In the genomic region with DNA sequence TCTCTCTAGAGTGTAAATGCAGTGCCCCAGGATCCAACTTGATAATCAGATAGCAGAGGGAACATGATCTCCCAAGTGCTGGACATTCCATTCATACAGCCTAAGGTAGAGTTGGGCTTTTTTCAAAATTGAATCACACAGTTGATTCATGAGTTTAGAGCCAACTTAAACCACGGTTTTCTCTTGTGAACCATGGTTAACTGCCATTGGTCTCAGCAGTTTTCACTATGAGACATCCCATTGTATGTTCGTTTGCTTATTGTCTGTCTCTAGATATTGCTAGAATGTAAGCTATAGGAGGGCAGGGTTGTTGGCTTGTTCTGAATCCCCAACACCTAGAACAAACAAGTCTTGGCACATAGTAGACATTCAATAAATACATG, we compare ENCODE assay signal across 14 cellular contexts. TPM values are rescaled to one million over a fixed set of nuclear protein-coding genes. Genes with fewer than 3 reads are reported as not detected.
DNase-seq lines count a peak whose midpoint lies in the region; ATAC-seq, FAIRE-seq and TF ChIP-seq lines count a peak whose summit lies in the region.
"Had no signal": no experiment of that assay in that cellular context is flagged by ENCODE, and none has a peak within 500 bp of the region (broad histone marks: within the 10 kb centered on the region; RNA-seq: fewer than 3 reads in every experiment).

No MANE protein-coding gene starts in this region.

- no peaks in the 10 kb centered on the region for H3K79me2 ChIP-seq in SK-N-SH (ENCODE audit: insufficient read depth)
- H3K79me2 ChIP-seq in astrocyte (ENCODE audit: insufficient read depth, low read length), result no peaks in the 10 kb centered on the region

- peak overlapping the region; percentile 48 for H3K27ac Mint-ChIP-seq in astrocyte (ENCODE audit: unreplicated experiment)
- H3K27ac Mint-ChIP-seq: type B pancreatic cell had no signal

- H3K36me3 Mint-ChIP-seq in astrocyte (ENCODE audit: low read depth, unreplicated experiment), result no peaks in the 10 kb centered on the region
- H3K36me3 Mint-ChIP-seq: type B pancreatic cell had no signal

- TF ChIP-seq EP300 in SK-N-SH (IDR thresholded peaks at IDR 0.05; ENCODE audit: borderline replicate concordance in 1 of 2, low read depth in 1 of 2, low read length in 1 of 2), result no peak

- H3F3A ChIP-seq in SK-N-SH (replicated peaks; ENCODE audit: insufficient read depth), result no peaks in the 10 kb centered on the region

- H3K4me1 ChIP-seq in SK-N-SH (ENCODE audit: control insufficient read depth in 1 of 2, insufficient read depth in 2 of 2, low read depth in 1 of 2, low read length in 1 of 2) (peaks cover 8% of the 10 kb centered on the region in 2 experiments; a peak in 1 of 4 replicates), astrocyte (ENCODE audit: insufficient read depth, low read length) (peaks cover 9% of the 10 kb centered on the region), BE2C (peaks cover 8% of the 10 kb centered on the region)

- H3K27ac ChIP-seq in SK-N-SH (ENCODE audit: low read depth in 2 of 2, low read length in 1 of 2) (no peak overlapping the region), astrocyte (ENCODE audit: low read depth, low read length) (no peak overlapping the region)
- H3K27ac ChIP-seq: 22Rv1 had no signal

- H3K9me3 Mint-ChIP-seq in astrocyte (ENCODE audit: unreplicated experiment), result no peaks in the 10 kb centered on the region
- H3K9me3 Mint-ChIP-seq: type B pancreatic cell had no signal

- peak; percentile 34; the same call in 1 of the 3 replicates for ATAC-seq in SK-N-SH treated with all-trans-retinoic acid at 6 μM for 48 hours
- ATAC-seq: PC-3 had no signal

- no peaks in the 10 kb centered on the region for H3K9me3 ChIP-seq in SK-N-SH
- no peaks in the 10 kb centered on the region for H3K9me3 ChIP-seq in astrocyte (ENCODE audit: insufficient read depth, low read depth, low read length)
- H3K9me3 ChIP-seq in BE2C, result no peaks in the 10 kb centered on the region

- H3K9ac ChIP-seq in SK-N-SH (no peak overlapping the region), astrocyte (ENCODE audit: low read length) (no peak overlapping the region)

- H3K27me3 ChIP-seq in SK-N-SH (ENCODE audit: insufficient read depth) (no peaks in the 10 kb centered on the region), astrocyte (ENCODE audit: insufficient read depth, low read length) (no peaks in the 10 kb centered on the region), BE2C (no peaks in the 10 kb centered on the region)

- H3K4me1 Mint-ChIP-seq in astrocyte (ENCODE audit: low read depth, unreplicated experiment), result peaks cover 30% of the 10 kb centered on the region

- POLR2A ChIA-PET in SK-N-SH (lab: Yijun Ruan, JAX), result no interaction called here

- H3K36me3 ChIP-seq in SK-N-SH (replicated peaks in 1 of 2; ENCODE audit: control insufficient read depth in 1 of 2, insufficient read depth in 2 of 2, low read length in 1 of 2) (no peaks in the 10 kb centered on the region), astrocyte (ENCODE audit: insufficient read depth, low read length) (no peaks in the 10 kb centered on the region), BE2C (no peaks in the 10 kb centered on the region)

- TF ChIP-seq RAD21 in SK-N-SH (IDR thresholded peaks at IDR 0.05; ENCODE audit: low read length), result no peak

- WGBS in SK-N-SH (ENCODE audit: low lambda C conversion rate), result 55% methylated on average over 2 of the region's 2 CpGs

- peak; percentile 39 for FAIRE-seq in astrocyte (lab: Jason Lieb, UNC)

- no peak overlapping the region for H3K4me3 Mint-ChIP-seq in astrocyte (ENCODE audit: unreplicated experiment)
- H3K4me3 Mint-ChIP-seq: type B pancreatic cell had no signal

- H3K4me2 ChIP-seq in SK-N-SH (no peak overlapping the region), astrocyte (ENCODE audit: low read length) (no peak overlapping the region)

- no peak for DNase-seq in SK-N-SH
- DNase-seq in LHCN-M2 (ENCODE audit: low read depth), result peak; percentile 30
- peak; percentile 72 for DNase-seq in astrocyte (ENCODE audit: low read depth)
- DNase-seq in non-pigmented ciliary epithelial cell (ENCODE audit: low read depth), result peak; percentile 49
- no peak for DNase-seq in islet precursor cell
- DNase-seq in BE2C, result no peak
- DNase-seq in RPMI8226, result no peak
- DNase-seq: caudate nucleus, GOT3, MV-4-11, PC-3 had no signal

- H3K9me2 ChIP-seq in SK-N-SH, result no peaks in the 10 kb centered on the region

- H4K20me1 ChIP-seq in SK-N-SH (ENCODE audit: insufficient read depth) (no peaks in the 10 kb centered on the region), astrocyte (ENCODE audit: insufficient read depth, low read length) (no peaks in the 10 kb centered on the region)

- H2AFZ ChIP-seq in SK-N-SH (ENCODE audit: low read depth), result no peak overlapping the region
- no peak overlapping the region for H2AFZ ChIP-seq in astrocyte (ENCODE audit: low read depth, low read length)

- TF ChIP-seq CTCF in SK-N-SH (IDR thresholded peaks at IDR 0.05), result no peak
- TF ChIP-seq CTCF in astrocyte (IDR thresholded peaks at IDR 0.05; ENCODE audit: insufficient read depth, low read depth, low read length), result no peak
- TF ChIP-seq CTCF in BE2C (IDR thresholded peaks at IDR 0.05; ENCODE audit: low read depth, low read length), result no peak

- CTCF ChIA-PET in SK-N-SH (lab: Yijun Ruan, JAX), result no interaction called here

- H3K27me3 Mint-ChIP-seq in astrocyte (ENCODE audit: low read depth, unreplicated experiment), result no peaks in the 10 kb centered on the region
- H3K27me3 Mint-ChIP-seq: type B pancreatic cell had no signal

- H3K4me3 ChIP-seq in SK-N-SH (ENCODE audit: low read depth in 2 of 2, low read length in 1 of 2) (no peak overlapping the region), astrocyte (ENCODE audit: insufficient read depth, low read depth, low read length) (no peak overlapping the region), BE2C (ENCODE audit: low read depth, low read length) (no peak overlapping the region)

TF ChIP-seq in SK-N-SH treated with all-trans-retinoic acid at 6 μM for 48 hours, 23 proteins besides CTCF, POLR2A, EP300 and RAD21 (continues in another document):
- TF ChIP-seq TOX (CRISPR knock-in tag; IDR thresholded peaks at IDR 0.05; ENCODE audit: borderline replicate concordance), result no peak
- TF ChIP-seq, protein P1, sequence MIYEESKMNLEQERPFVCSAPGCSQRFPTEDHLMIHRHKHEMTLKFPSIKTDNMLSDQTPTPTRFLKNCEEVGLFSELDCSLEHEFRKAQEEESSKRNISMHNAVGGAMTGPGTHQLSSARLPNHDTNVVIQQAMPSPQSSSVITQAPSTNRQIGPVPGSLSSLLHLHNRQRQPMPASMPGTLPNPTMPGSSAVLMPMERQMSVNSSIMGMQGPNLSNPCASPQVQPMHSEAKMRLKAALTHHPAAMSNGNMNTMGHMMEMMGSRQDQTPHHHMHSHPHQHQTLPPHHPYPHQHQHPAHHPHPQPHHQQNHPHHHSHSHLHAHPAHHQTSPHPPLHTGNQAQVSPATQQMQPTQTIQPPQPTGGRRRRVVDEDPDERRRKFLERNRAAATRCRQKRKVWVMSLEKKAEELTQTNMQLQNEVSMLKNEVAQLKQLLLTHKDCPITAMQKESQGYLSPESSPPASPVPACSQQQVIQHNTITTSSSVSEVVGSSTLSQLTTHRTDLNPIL (CRISPR knock-in tag; IDR thresholded peaks at IDR 0.05; ENCODE audit: low read depth), result no peak

TF ChIP-seq in SK-N-SH, 30 proteins besides CTCF, POLR2A, EP300 and RAD21:
- TF ChIP-seq ELF1 (IDR thresholded peaks at IDR 0.05), result no peak
- TF ChIP-seq NRF1 (IDR thresholded peaks at IDR 0.05; ENCODE audit: low read depth, low read length), result no peak
- TF ChIP-seq, protein P2, sequence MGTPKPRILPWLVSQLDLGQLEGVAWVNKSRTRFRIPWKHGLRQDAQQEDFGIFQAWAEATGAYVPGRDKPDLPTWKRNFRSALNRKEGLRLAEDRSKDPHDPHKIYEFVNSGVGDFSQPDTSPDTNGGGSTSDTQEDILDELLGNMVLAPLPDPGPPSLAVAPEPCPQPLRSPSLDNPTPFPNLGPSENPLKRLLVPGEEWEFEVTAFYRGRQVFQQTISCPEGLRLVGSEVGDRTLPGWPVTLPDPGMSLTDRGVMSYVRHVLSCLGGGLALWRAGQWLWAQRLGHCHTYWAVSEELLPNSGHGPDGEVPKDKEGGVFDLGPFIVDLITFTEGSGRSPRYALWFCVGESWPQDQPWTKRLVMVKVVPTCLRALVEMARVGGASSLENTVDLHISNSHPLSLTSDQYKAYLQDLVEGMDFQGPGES (IDR thresholded peaks at IDR 0.05; ENCODE audit: low read depth, low read length), result no peak
- TF ChIP-seq YY1 (IDR thresholded peaks at IDR 0.05; ENCODE audit: low read depth), result no peak

RNA-seq across cellular contexts. Expression of a gene that starts 37.2 kb away (rescaled TPM):
- polyA plus RNA-seq in SK-N-SH (2012; rRNA removed), result 21.7 and 27.8 TPM in 2 replicates
- 16.9 and 17.1 TPM in 2 replicates for polyA plus RNA-seq in SK-N-SH (2012; cell fraction: cytosol; rRNA removed)
- polyA plus RNA-seq in SK-N-SH (2012; cell fraction: nucleus; rRNA removed), result 24.3 and 33.4 TPM in 2 replicates
- 18.1 and 26.5 TPM in 2 replicates for total RNA-seq in LHCN-M2 (2014; rRNA removed)
- 9.8 TPM for polyA plus RNA-seq in LHCN-M2 (2012)
- total RNA-seq in astrocyte, result 13.6 and 14.8 TPM in 2 replicates
- polyA plus RNA-seq in BE2C (2012; ENCODE audit: insufficient read depth, insufficient read length, low read depth), result 30.5 TPM

Comparison
In these comparisons a context has a peak if more than half of its experiments do, and no peak if none do; other contexts are left out.
1. DNase-seq: peak in LHCN-M2 (single experiment), astrocyte (single experiment) and non-pigmented ciliary epithelial cell (single experiment); none in SK-N-SH (single experiment), islet precursor cell (single experiment), BE2C (single experiment) and RPMI8226 (single experiment).